Comparison of ENCODE assay signal across 10 cellular contexts in genomic region chr4:83113429-83113786, GRCh38. TPM values are rescaled to one million over a fixed set of nuclear protein-coding genes. Genes with fewer than 3 reads are reported as not detected.
A peak's percentile ranks its signal among the peaks of the same experiment; 100 is the strongest.
DNase-seq lines count a peak whose midpoint lies in the region; FAIRE-seq and TF ChIP-seq lines count a peak whose summit lies in the region.
"Had no signal": no experiment of that assay in that cellular context is flagged by ENCODE, and none has a peak within 500 bp of the region (broad histone marks: within the 10 kb centered on the region; RNA-seq: fewer than 3 reads in every experiment).

No MANE protein-coding gene starts in this region.

- H3K9me3 ChIP-seq in astrocyte (ENCODE audit: insufficient read depth, low read depth, low read length), result no peaks in the 10 kb centered on the region
- H3K9me3 ChIP-seq: thyroid gland had no signal

- peak overlapping the region; percentile 78 for H3K4me3 Mint-ChIP-seq in astrocyte (ENCODE audit: unreplicated experiment)

- peak overlapping the region; percentile 66 for H3K4me3 ChIP-seq in NB4 (ENCODE audit: low read depth, low read length)
- no peak overlapping the region for H3K4me3 ChIP-seq in astrocyte (ENCODE audit: insufficient read depth, low read depth, low read length)
- H3K4me3 ChIP-seq in coronary artery, result no peak overlapping the region
- H3K4me3 ChIP-seq: thyroid gland had no signal

- no peaks in the 10 kb centered on the region for H3K79me2 ChIP-seq in astrocyte (ENCODE audit: insufficient read depth, low read length)

- H2AFZ ChIP-seq in astrocyte (ENCODE audit: low read depth, low read length), result no peak overlapping the region

- TF ChIP-seq CTCF in NB4 (IDR thresholded peaks at IDR 0.05; ENCODE audit: low read depth, low read length), result no peak
- no peak for TF ChIP-seq CTCF in astrocyte (IDR thresholded peaks at IDR 0.05; ENCODE audit: insufficient read depth, low read depth, low read length)
- no peak for TF ChIP-seq CTCF in coronary artery (IDR thresholded peaks at IDR 0.05)

- H3K36me3 Mint-ChIP-seq in astrocyte (ENCODE audit: low read depth, unreplicated experiment), result peaks cover 7% of the 10 kb centered on the region

- H3K27ac Mint-ChIP-seq in astrocyte (ENCODE audit: unreplicated experiment), result peak overlapping the region; percentile 94

- H3K4me2 ChIP-seq in astrocyte (ENCODE audit: low read length), result no peak overlapping the region

- H3K27me3 Mint-ChIP-seq in astrocyte (ENCODE audit: low read depth, unreplicated experiment), result no peaks in the 10 kb centered on the region

- no peak overlapping the region for H3K9ac ChIP-seq in astrocyte (ENCODE audit: low read length)

- H3K36me3 ChIP-seq in astrocyte (ENCODE audit: insufficient read depth, low read length), result no peaks in the 10 kb centered on the region
- H3K36me3 ChIP-seq: thyroid gland had no signal

- H3K4me1 Mint-ChIP-seq in astrocyte (ENCODE audit: low read depth, unreplicated experiment), result peaks cover 47% of the 10 kb centered on the region

- H3K9me3 Mint-ChIP-seq in astrocyte (ENCODE audit: unreplicated experiment), result no peaks in the 10 kb centered on the region

- H4K20me1 ChIP-seq in astrocyte (ENCODE audit: insufficient read depth, low read length), result no peaks in the 10 kb centered on the region

- DNase-seq in NOMO-1 (lab: John Stamatoyannopoulos, UW; ENCODE audit: unreplicated experiment in 2 of 2), result peak; percentile 37 to 43
- no peak for DNase-seq in NOMO-1 treated with dmso at 0.1 percent for 144 hours (lab: John Stamatoyannopoulos, UW; ENCODE audit: unreplicated experiment)
- peak; percentile 77 for DNase-seq in NB4 (ENCODE audit: low read depth)
- no peak for DNase-seq in astrocyte (ENCODE audit: low read depth)
- peak; percentile 39 for DNase-seq in stimulated activated CD8-positive, alpha-beta memory T cell treated with anti-CD3 and anti-CD28 coated beads, Interleukin-4, amount 100 ng/mL, for 48 hours
- DNase-seq in DMS53 treated with DMSO at 0.1 percent for 48 hours (lab: John Stamatoyannopoulos, UW; ENCODE audit: unreplicated experiment), result no peak
- no peak for DNase-seq in caudate nucleus (lab: John Stamatoyannopoulos, UW)
- DNase-seq in coronary artery (ENCODE audit: low spot score), result no peak
- DNase-seq: NCI-H1417, thyroid gland had no signal

- H3K27me3 ChIP-seq in astrocyte (ENCODE audit: insufficient read depth, low read length), result no peaks in the 10 kb centered on the region
- H3K27me3 ChIP-seq: thyroid gland had no signal

- H3K4me1 ChIP-seq in astrocyte (ENCODE audit: insufficient read depth, low read length), result peaks cover 10% of the 10 kb centered on the region

- H3K27ac ChIP-seq in astrocyte (ENCODE audit: low read depth, low read length) (no peak overlapping the region), caudate nucleus (ENCODE audit: low read depth, low read length) (no peak overlapping the region), coronary artery (no peak overlapping the region)
- H3K27ac ChIP-seq: thyroid gland had no signal

- no peak for TF ChIP-seq POLR2A in NB4 (IDR thresholded peaks at IDR 0.05; ENCODE audit: extremely low read depth, insufficient read length)

- FAIRE-seq in astrocyte (lab: Jason Lieb, UNC), result no peak

RNA-seq across cellular contexts. Expression of gene PLAC8, which starts 1.1 kb away (rescaled TPM):
- 19.5 and 27.8 TPM in 2 replicates for total RNA-seq in astrocyte

Comparison
In these comparisons a context has a peak if more than half of its experiments do, and no peak if none do; other contexts are left out.
1. DNase-seq: peak in NOMO-1 (2 of 2), NB4 (single experiment) and stimulated activated CD8-positive, alpha-beta memory T cell treated with anti-CD3 and anti-CD28 coated beads, Interleukin-4, amount 100 ng/mL, for 48 hours (single experiment); none in NOMO-1 treated with dmso at 0.1 percent for 144 hours (single experiment), astrocyte (single experiment), DMS53 treated with DMSO at 0.1 percent for 48 hours (single experiment), caudate nucleus (0 of 61) and coronary artery (single experiment).